Comparison of ENCODE assay signal across 8 cellular contexts in the genomic region with DNA sequence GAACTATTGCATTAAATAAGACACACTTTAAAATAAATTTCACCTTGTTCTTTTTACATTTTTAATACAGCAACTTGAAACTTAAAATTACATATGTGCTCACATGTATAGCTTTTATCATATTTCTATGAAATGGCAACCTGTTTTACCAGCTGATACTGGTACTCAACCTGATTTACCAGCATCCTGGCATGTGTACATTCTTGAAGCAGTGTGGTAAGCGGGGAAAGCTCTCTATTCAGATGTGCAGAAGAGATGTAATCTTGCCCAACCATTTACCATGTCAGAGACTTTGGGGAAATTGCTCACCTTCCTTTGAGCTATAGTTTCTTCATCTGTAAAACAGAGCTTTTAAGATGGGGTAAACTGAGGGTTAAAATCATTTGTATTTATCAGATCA.
"Had no signal": no experiment of that assay in that cellular context is flagged by ENCODE, and none has a peak within 500 bp of the region (broad histone marks: within the 10 kb centered on the region; RNA-seq: fewer than 3 reads in every experiment).

No MANE protein-coding gene starts in this region.

- H3K4me3 Mint-ChIP-seq: GM23338, H9, IgD-negative memory B cell had no signal

- H3K27me3 Mint-ChIP-seq: IgD-negative memory B cell had no signal

- H3K36me3 Mint-ChIP-seq: IgD-negative memory B cell had no signal

- DNase-seq: H9, HCEC 1CT had no signal

- FAIRE-seq: H1, H54, HepG2 had no signal

- H3K27ac Mint-ChIP-seq: GM23338, H9, IgD-negative memory B cell had no signal

- H2AFZ ChIP-seq: GM23338 had no signal

- H3K4me2 ChIP-seq: GM23338 had no signal

- H3K4me1 Mint-ChIP-seq: IgD-negative memory B cell had no signal

- H3K27ac ChIP-seq: HL-60 had no signal

- ATAC-seq: GM23338, HepG2 had no signal

- H3K4me3 ChIP-seq: GM23338 had no signal
